ENCODE assay signal across 15 cellular contexts in the genomic region with DNA sequence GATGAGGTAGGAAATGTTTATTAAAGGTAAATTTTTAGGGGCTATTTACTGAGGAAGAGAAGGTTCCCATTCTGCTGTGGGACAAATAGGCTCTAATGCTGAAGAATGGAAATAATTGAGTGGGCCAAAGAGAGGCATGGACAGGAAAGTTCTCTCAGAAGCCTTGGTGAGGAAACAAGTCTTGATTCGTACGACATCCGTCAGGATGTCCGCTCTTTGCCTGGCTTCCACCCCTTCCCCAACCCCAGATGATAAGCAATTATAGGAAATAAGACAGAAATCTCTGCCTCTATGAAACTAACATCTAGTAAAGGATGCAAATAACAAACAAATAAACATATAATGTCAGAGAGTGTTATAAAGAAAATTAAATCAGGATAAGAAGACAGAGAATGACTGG.
DNase-seq lines count a peak whose midpoint lies in the region; ATAC-seq and TF ChIP-seq lines count a peak whose summit lies in the region.
"Had no signal": no experiment of that assay in that cellular context is flagged by ENCODE, and none has a peak within 500 bp of the region (broad histone marks: within the 10 kb centered on the region; RNA-seq: fewer than 3 reads in every experiment).

No MANE protein-coding gene starts in this region.

- no peak for ATAC-seq in activated B cell treated with CpG ODN at 0.5 μM for 24 hours (ENCODE audit: low read depth)
- ATAC-seq: A549, K562 had no signal

- peak overlapping the region; percentile 50 for H3K27ac ChIP-seq in left ventricle myocardium inferior (replicated peaks)
- no peak overlapping the region for H3K27ac ChIP-seq in sigmoid colon
- H3K27ac ChIP-seq: A549, GM23248 had no signal

- TF ChIP-seq POLR2A in sigmoid colon (IDR thresholded peaks at IDR 0.05), result no peak

- 86 to 90% methylated on average over 4 of the region's 4 CpGs for WGBS in sigmoid colon, 2 donors

- H3K36me3 Mint-ChIP-seq in activated B cell treated with CpG ODN at 0.5 μM for 24 hours (ENCODE audit: low read depth) (no peaks in the 10 kb centered on the region), nephron progenitor cell (ENCODE audit: low read depth) (no peaks in the 10 kb centered on the region)

- H3K9me3 ChIP-seq in left ventricle myocardium inferior (replicated peaks) (peaks cover 5% of the 10 kb centered on the region), sigmoid colon (no peaks in the 10 kb centered on the region)
- H3K9me3 ChIP-seq: A549 had no signal

- H3K36me3 ChIP-seq in left ventricle myocardium inferior (no peaks in the 10 kb centered on the region), sigmoid colon (no peaks in the 10 kb centered on the region), H7 (replicated peaks; ENCODE audit: control insufficient read depth, insufficient read depth, low read length) (no peaks in the 10 kb centered on the region)

- peaks cover 36% of the 10 kb centered on the region for H3K4me1 Mint-ChIP-seq in activated B cell treated with CpG ODN at 0.5 μM for 24 hours
- H3K4me1 Mint-ChIP-seq in nephron progenitor cell, result no peaks in the 10 kb centered on the region

- H3K27ac Mint-ChIP-seq in activated B cell treated with CpG ODN at 0.5 μM for 24 hours (peak overlapping the region; percentile 50), nephron progenitor cell (peak overlapping the region; percentile 14)
- H3K27ac Mint-ChIP-seq: CD4-positive, alpha-beta T cell had no signal

- CTCF ChIA-PET in activated B cell treated with CpG ODN at 0.5 μM for 24 hours (lab: Charles Lee), result no interaction called here

- H3K4me3 Mint-ChIP-seq in activated B cell treated with CpG ODN at 0.5 μM for 24 hours, result peak overlapping the region; percentile 17
- no peak overlapping the region for H3K4me3 Mint-ChIP-seq in nephron progenitor cell
- H3K4me3 Mint-ChIP-seq: CD4-positive, alpha-beta T cell had no signal

- POLR2A ChIA-PET in activated B cell treated with CpG ODN at 0.5 μM for 24 hours (lab: Charles Lee), result interaction anchor here (1.0 to 5.7 kb wide), 2 partner anchors 11 to 43 kb away, joined by 3 to 52 read pairs; a partner anchor contains a TSS

- no peak for TF ChIP-seq CTCF in left ventricle myocardium inferior (IDR thresholded peaks at IDR 0.05; ENCODE audit: borderline replicate concordance)
- TF ChIP-seq CTCF in activated B cell treated with CpG ODN at 0.5 μM for 24 hours (IDR thresholded peaks at IDR 0.05), result no peak
- no peak for TF ChIP-seq CTCF in nephron progenitor cell (IDR thresholded peaks at IDR 0.05)
- no peak for TF ChIP-seq CTCF in sigmoid colon (IDR thresholded peaks at IDR 0.05)

- no peak for TF ChIP-seq EP300 in sigmoid colon (IDR thresholded peaks at IDR 0.05)

- no peak overlapping the region for H3K4me3 ChIP-seq in left ventricle myocardium inferior
- H3K4me3 ChIP-seq in sigmoid colon, result no peak overlapping the region
- H3K4me3 ChIP-seq in H7 (ENCODE audit: insufficient read depth, low read depth, low read length), result no peak overlapping the region
- H3K4me3 ChIP-seq: A549, GM23248, K562 had no signal

- H3K4me1 ChIP-seq in left ventricle myocardium inferior (no peaks in the 10 kb centered on the region), sigmoid colon (no peaks in the 10 kb centered on the region)
- H3K4me1 ChIP-seq: A549 had no signal

- intact Hi-C loops in left ventricle myocardium inferior (cut with micrococcal nuclease), result no loop called here
- intact Hi-C loops in cardiac septum (cut with DNase I), result no loop called here
- intact Hi-C loops in activated B cell treated with CpG ODN at 0.5 μM for 24 hours (cut with micrococcal nuclease), result loop anchor here (2.0 kb wide), 1 partner anchor 14 kb away; no protein-coding TSS in a partner anchor
- intact Hi-C loops in sigmoid colon (cut with DNase I), result no loop called here

- no peak for DNase-seq in left ventricle myocardium inferior
- no peak for DNase-seq in cardiac septum (ENCODE audit: low spot score)
- no peak for DNase-seq in activated B cell treated with CpG ODN at 0.5 μM for 24 hours
- no peak for DNase-seq in nephron progenitor cell
- DNase-seq in sigmoid colon, result no peak
- DNase-seq in NCI-H510A (lab: John Stamatoyannopoulos, UW), result no peak
- no peak for DNase-seq in H7
- DNase-seq: Calu3; CD4-positive, alpha-beta T cell; GM23248; NCI-H1048; NCI-H446; NCI-H774 had no signal

- H3K9me3 Mint-ChIP-seq in activated B cell treated with CpG ODN at 0.5 μM for 24 hours (no peaks in the 10 kb centered on the region), nephron progenitor cell (peaks cover 13% of the 10 kb centered on the region)

- H3K27me3 Mint-ChIP-seq in activated B cell treated with CpG ODN at 0.5 μM for 24 hours, result no peaks in the 10 kb centered on the region
- H3K27me3 Mint-ChIP-seq in nephron progenitor cell (ENCODE audit: low read depth, poor library complexity), result no peaks in the 10 kb centered on the region

- H3K27me3 ChIP-seq in left ventricle myocardium inferior (ENCODE audit: low read depth), result no peaks in the 10 kb centered on the region
- H3K27me3 ChIP-seq in sigmoid colon, result no peaks in the 10 kb centered on the region
- no peaks in the 10 kb centered on the region for H3K27me3 ChIP-seq in H7 (ENCODE audit: control insufficient read depth, insufficient read depth, low read length)
